1 cellular context compared by ENCODE assay signal in genomic region chr14:74888164-74889158, GRCh38.
TF ChIP-seq lines count a peak whose summit lies in the region.

No MANE protein-coding gene starts in this region.

TF ChIP-seq in endothelial cell of umbilical vein, 7 proteins besides CTCF, POLR2A, EP300 and RAD21 (continued from another document):
- TF ChIP-seq GATA2 (IDR thresholded peaks at IDR 0.05; ENCODE audit: insufficient read depth, insufficient read length, low read depth, low read length) (no peak), POLR2AphosphoS5 (IDR thresholded peaks at IDR 0.05; ENCODE audit: insufficient read depth, low read depth, low read length) (no peak)
